Comparison of ENCODE assay signal across 14 cellular contexts in genomic region chr10:59970396-59971368, GRCh38.
DNase-seq lines count a peak whose midpoint lies in the region; ATAC-seq and TF ChIP-seq lines count a peak whose summit lies in the region.
"Had no signal": no experiment of that assay in that cellular context is flagged by ENCODE, and none has a peak within 500 bp of the region (broad histone marks: within the 10 kb centered on the region; RNA-seq: fewer than 3 reads in every experiment).

No MANE protein-coding gene starts in this region.

- H3K27ac ChIP-seq in smooth muscle cell (ENCODE audit: low read depth) = no peak overlapping the region
- H3K27ac ChIP-seq in left lung = no peak overlapping the region
- H3K27ac ChIP-seq: ascending aorta, HL-60, upper lobe of left lung had no signal

- whole genome bisulfite sequencing in smooth muscle cell (ENCODE audit: low lambda C conversion rate) = 74% methylated on average over 5 of the region's 5 CpGs

- no peaks in the 10 kb centered on the region for H3K27me3 Mint-ChIP-seq in activated T-helper 2 cell treated with anti-CD3 and anti-CD28 coated beads, Interferon-gamma antibody, Interleukin-2, Interleukin-4, amounts not matched to agents 10 μg/mL and 5 μg/mL and 100 μg/mL, durations not matched to agents 14 hours and 24 hours and 36 hours (ENCODE audit: low read depth)
- H3K27me3 Mint-ChIP-seq: activated CD4-positive, alpha-beta T cell treated with anti-CD3 and anti-CD28 coated beads, Interleukin-2, amount 10 ng/mL, durations not matched to agents 7 days and 5 days had no signal

- H3K36me3 ChIP-seq in smooth muscle cell (ENCODE audit: low read depth) = no peaks in the 10 kb centered on the region
- no peaks in the 10 kb centered on the region for H3K36me3 ChIP-seq in left lung
- H3K36me3 ChIP-seq: ascending aorta, upper lobe of left lung had no signal

- H3K4me2 ChIP-seq in smooth muscle cell = no peak overlapping the region

- no peak overlapping the region for H3K9ac ChIP-seq in smooth muscle cell (ENCODE audit: low read depth)

- no peaks in the 10 kb centered on the region for H3K36me3 Mint-ChIP-seq in activated T-helper 2 cell treated with anti-CD3 and anti-CD28 coated beads, Interferon-gamma antibody, Interleukin-2, Interleukin-4, amounts not matched to agents 10 μg/mL and 5 μg/mL and 100 μg/mL, durations not matched to agents 14 hours and 24 hours and 36 hours (ENCODE audit: low read depth)

- no peak overlapping the region for H3K27ac Mint-ChIP-seq in activated T-helper 2 cell treated with anti-CD3 and anti-CD28 coated beads, Interferon-gamma antibody, Interleukin-2, Interleukin-4, amounts not matched to agents 10 μg/mL and 5 μg/mL and 100 μg/mL, durations not matched to agents 14 hours and 24 hours and 36 hours
- H3K27ac Mint-ChIP-seq: activated CD4-positive, alpha-beta T cell treated with anti-CD3 and anti-CD28 coated beads, Interleukin-2, amount 10 ng/mL, durations not matched to agents 7 days and 5 days had no signal

- no peaks in the 10 kb centered on the region for H3K4me1 ChIP-seq in smooth muscle cell (ENCODE audit: low read depth)
- no peaks in the 10 kb centered on the region for H3K4me1 ChIP-seq in left lung
- H3K4me1 ChIP-seq: ascending aorta, upper lobe of left lung had no signal

- ATAC-seq in GM18519 (IDR thresholded peaks at IDR 0.05; ENCODE audit: low FRiP score, unreplicated experiment) (peak; percentile 80), GM21619 (IDR thresholded peaks at IDR 0.05; ENCODE audit: unreplicated experiment) (peak; percentile 72), HG03432 (IDR thresholded peaks at IDR 0.05; ENCODE audit: unreplicated experiment) (peak; percentile 70), left lung (no peak)

- no peaks in the 10 kb centered on the region for H4K20me1 ChIP-seq in smooth muscle cell (ENCODE audit: low read depth)

- peak; percentile 45 for DNase-seq in iPS-NIHi11 (ENCODE audit: low spot score)
- DNase-seq in smooth muscle cell (lab: John Stamatoyannopoulos, UW; ENCODE audit: unreplicated experiment) = no peak
- DNase-seq in T-helper 2 cell = no peak
- no peak for DNase-seq in activated T-helper 2 cell treated with anti-CD3 and anti-CD28 coated beads, Interferon-gamma antibody, Interleukin-2, Interleukin-4, amounts not matched to agents 10 μg/mL and 5 μg/mL and 100 μg/mL, durations not matched to agents 14 hours and 24 hours and 36 hours (ENCODE audit: low spot score)
- DNase-seq in left lung = no peak
- DNase-seq: activated CD4-positive, alpha-beta T cell treated with anti-CD3 and anti-CD28 coated beads, Interleukin-2, amount 10 ng/mL, durations not matched to agents 7 days and 5 days; DMS 273 treated with DMSO at 0.1 percent for 48 hours; NCI-H524; upper lobe of left lung had no signal

- H3K4me3 ChIP-seq in smooth muscle cell = no peak overlapping the region
- no peak overlapping the region for H3K4me3 ChIP-seq in left lung
- H3K4me3 ChIP-seq: ascending aorta, upper lobe of left lung had no signal

- H3K9me3 ChIP-seq in smooth muscle cell (replicated peaks; ENCODE audit: low read depth) (no peaks in the 10 kb centered on the region), left lung (peaks cover 0 to 4% of the 10 kb centered on the region in 2 donors)
- H3K9me3 ChIP-seq: ascending aorta, upper lobe of left lung had no signal

- intact Hi-C loops in activated T-helper 2 cell treated with anti-CD3 and anti-CD28 coated beads, Interferon-gamma antibody, Interleukin-2, Interleukin-4, amounts not matched to agents 10 μg/mL and 5 μg/mL and 100 μg/mL, durations not matched to agents 14 hours and 24 hours and 36 hours (cut with micrococcal nuclease) = no loop called here
- intact Hi-C loops in left lung (cut with DNase I) = no loop called here

- H3K27me3 ChIP-seq in smooth muscle cell (ENCODE audit: low read depth) (no peaks in the 10 kb centered on the region), left lung (no peaks in the 10 kb centered on the region)
- H3K27me3 ChIP-seq: ascending aorta, upper lobe of left lung had no signal

- TF ChIP-seq CTCF in smooth muscle cell (IDR thresholded peaks at IDR 0.05; ENCODE audit: borderline replicate concordance, insufficient read depth, poor library complexity, severe bottlenecking) = no peak
- TF ChIP-seq CTCF in left lung (IDR thresholded peaks at IDR 0.05) = no peak

- peaks cover 2% of the 10 kb centered on the region for H3K9me3 Mint-ChIP-seq in activated T-helper 2 cell treated with anti-CD3 and anti-CD28 coated beads, Interferon-gamma antibody, Interleukin-2, Interleukin-4, amounts not matched to agents 10 μg/mL and 5 μg/mL and 100 μg/mL, durations not matched to agents 14 hours and 24 hours and 36 hours

- no peaks in the 10 kb centered on the region for H3F3A ChIP-seq in smooth muscle cell (ENCODE audit: low read depth)

- no peak overlapping the region for H3K4me3 Mint-ChIP-seq in activated T-helper 2 cell treated with anti-CD3 and anti-CD28 coated beads, Interferon-gamma antibody, Interleukin-2, Interleukin-4, amounts not matched to agents 10 μg/mL and 5 μg/mL and 100 μg/mL, durations not matched to agents 14 hours and 24 hours and 36 hours (ENCODE audit: low read depth)
- H3K4me3 Mint-ChIP-seq: activated CD4-positive, alpha-beta T cell treated with anti-CD3 and anti-CD28 coated beads, Interleukin-2, amount 10 ng/mL, durations not matched to agents 7 days and 5 days had no signal

- H3K4me1 Mint-ChIP-seq in activated T-helper 2 cell treated with anti-CD3 and anti-CD28 coated beads, Interferon-gamma antibody, Interleukin-2, Interleukin-4, amounts not matched to agents 10 μg/mL and 5 μg/mL and 100 μg/mL, durations not matched to agents 14 hours and 24 hours and 36 hours (ENCODE audit: low read depth) = no peaks in the 10 kb centered on the region
- H3K4me1 Mint-ChIP-seq: activated CD4-positive, alpha-beta T cell treated with anti-CD3 and anti-CD28 coated beads, Interleukin-2, amount 10 ng/mL, durations not matched to agents 7 days and 5 days had no signal

- no peaks in the 10 kb centered on the region for H3K79me2 ChIP-seq in smooth muscle cell (ENCODE audit: low read depth)

- H2AFZ ChIP-seq in smooth muscle cell (ENCODE audit: low read depth) = no peak overlapping the region
